Comparison of ENCODE assay signal across 15 cellular contexts in genomic region chr11:12942157-12942556, GRCh38.
"Had no signal": no experiment of that assay in that cellular context is flagged by ENCODE, and none has a peak within 500 bp of the region (broad histone marks: within the 10 kb centered on the region; RNA-seq: fewer than 3 reads in every experiment).

No MANE protein-coding gene starts in this region.

- DNase-seq: activated CD4-positive, alpha-beta T cell treated with anti-CD3 and anti-CD28 coated beads, Interleukin-2, amount 50 U/mL, for 1 hour; activated naive CD4-positive, alpha-beta T cell treated with anti-CD3 and anti-CD28 coated beads, Interleukin-2, amount 50 U/mL, for 16 hours; adrenal gland; effector CD4-positive, alpha-beta T cell; kidney glomerular epithelial cell; naive thymus-derived CD4-positive, alpha-beta T cell; occipital lobe; psoas muscle; stimulated activated CD4-positive, alpha-beta T cell treated with anti-CD3 and anti-CD28 coated beads, Interleukin-2, amount 100 ng/mL, for 48 hours; stimulated activated naive CD4-positive, alpha-beta T cell treated with Interleukin-2 at 50 U/mL for 16 hours had no signal

- ATAC-seq: gastroesophageal sphincter; naive thymus-derived CD4-positive, alpha-beta T cell; psoas muscle; sciatic nerve; SK-N-SH treated with all-trans-retinoic acid at 6 μM for 48 hours had no signal

- H3K4me3 ChIP-seq: adrenal gland, cardiac muscle cell, gastroesophageal sphincter, hepatocyte, psoas muscle had no signal

- H3K27ac ChIP-seq: adrenal gland, cardiac muscle cell, gastroesophageal sphincter, hepatocyte, psoas muscle had no signal

- H2AFZ ChIP-seq: hepatocyte had no signal

- H3K4me1 ChIP-seq: adrenal gland, gastroesophageal sphincter, psoas muscle had no signal

- H3K9me3 ChIP-seq: adrenal gland had no signal

- H3K79me2 ChIP-seq: hepatocyte had no signal

- H3K27me3 ChIP-seq: adrenal gland, cardiac muscle cell, gastroesophageal sphincter, hepatocyte had no signal

- H3K4me2 ChIP-seq: hepatocyte had no signal
